ENCODE assay signal across 38 cellular contexts in the genomic region with DNA sequence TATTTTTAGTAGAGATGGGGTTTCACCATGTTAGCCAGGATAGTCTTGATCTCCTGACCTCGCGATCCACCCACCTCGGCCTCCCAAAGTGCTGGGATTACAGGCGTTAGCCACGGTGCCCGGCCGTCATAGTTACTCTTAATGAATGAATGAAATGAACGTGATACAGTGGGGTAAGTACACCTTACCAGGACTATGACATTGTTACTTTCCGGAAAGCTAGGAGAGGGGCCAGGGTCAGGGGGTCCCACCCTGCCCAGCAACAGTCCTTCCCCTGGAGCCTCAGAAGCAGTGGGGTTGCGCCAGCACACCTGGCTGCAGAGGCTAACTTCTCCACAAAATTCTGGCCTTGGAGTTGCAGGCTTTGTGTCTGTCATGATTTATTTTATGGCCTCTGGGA. TPM values are rescaled to one million over a fixed set of nuclear protein-coding genes. Genes with fewer than 3 reads are reported as not detected.
"Had no signal": no experiment of that assay in that cellular context is flagged by ENCODE, and none has a peak within 500 bp of the region (broad histone marks: within the 10 kb centered on the region; RNA-seq: fewer than 3 reads in every experiment).

No MANE protein-coding gene starts in this region.

- H3K27ac ChIP-seq: esophagus muscularis mucosa, foreskin keratinocyte, gastroesophageal sphincter, neutrophil, parathyroid adenoma, testis, upper lobe of left lung, uterus had no signal

- H3K27ac Mint-ChIP-seq: dendritic cell treated with granulocyte-macrophage colony-stimulating factor and Interleukin-4, amounts not matched to agents 40 ng/mL and 50 ng/mL, for 4 days; immature natural killer cell; memory B cell; mesothelial cell of epicardium; naive B cell; natural killer cell treated with Interleukin-12 subunit alpha and Interleukin-12 subunit beta and Interleukin-15 and Interleukin-18, amount 100 ng/mL, for 72 hours; progenitor cell of endocrine pancreas had no signal

- H3K4me1 Mint-ChIP-seq: immature natural killer cell, memory B cell, naive B cell had no signal

- H3K4me3 ChIP-seq: esophagus muscularis mucosa, gastroesophageal sphincter, heart left ventricle, lung, mucosa of descending colon, smooth muscle cell, testis, tibial artery, upper lobe of left lung, uterus had no signal

- DNase-seq: central memory CD4-positive, alpha-beta T cell; effector memory CD4-positive, alpha-beta T cell; foreskin keratinocyte; hippocampal formation; immature natural killer cell; mucosa of descending colon; naive B cell; stimulated activated CD4-positive, alpha-beta T cell treated with anti-CD3 and anti-CD28 coated beads, Interleukin-12 subunit alpha, Interleukin-12 subunit beta, amount 100 ng/mL, for 4 hours; stimulated activated CD4-positive, alpha-beta T cell treated with anti-CD3 and anti-CD28 coated beads, Interleukin-1b, Interleukin-23, amount 100 ng/mL, for 48 hours; stimulated activated CD4-positive, alpha-beta T cell treated with anti-CD3 and anti-CD28 coated beads, Interleukin-4, amount 100 ng/mL, for 1 hour; stimulated activated CD8-positive, alpha-beta memory T cell treated with anti-CD3 and anti-CD28 coated beads, Interleukin-4, amount 100 ng/mL, for 48 hours; stimulated activated naive CD4-positive, alpha-beta T cell treated with Interleukin-2 at 50 U/mL for 16 hours; substantia nigra; testis; tibial artery; upper lobe of left lung; uterus had no signal

- H3K4me3 Mint-ChIP-seq: dendritic cell treated with granulocyte-macrophage colony-stimulating factor and Interleukin-4, amounts not matched to agents 40 ng/mL and 50 ng/mL, for 4 days; immature natural killer cell; memory B cell; mesothelial cell of epicardium; naive B cell; natural killer cell treated with Interleukin-12 subunit alpha and Interleukin-12 subunit beta and Interleukin-15 and Interleukin-18, amount 100 ng/mL, for 72 hours had no signal

- H3K36me3 ChIP-seq: neutrophil, tibial artery, upper lobe of left lung, uterus had no signal

- H3K4me1 ChIP-seq: foreskin keratinocyte had no signal

- H3K9me3 Mint-ChIP-seq: dendritic cell treated with granulocyte-macrophage colony-stimulating factor and Interleukin-4, amounts not matched to agents 40 ng/mL and 50 ng/mL, for 4 days; immature natural killer cell; memory B cell; mesothelial cell of epicardium; natural killer cell treated with Interleukin-12 subunit alpha and Interleukin-12 subunit beta and Interleukin-15 and Interleukin-18, amount 100 ng/mL, for 72 hours had no signal

- H3K9me3 ChIP-seq: esophagus muscularis mucosa, gastroesophageal sphincter, heart left ventricle, mucosa of descending colon, neutrophil, testis, tibial artery, upper lobe of left lung, uterus had no signal

- H3K27me3 ChIP-seq: esophagus muscularis mucosa, foreskin keratinocyte, gastroesophageal sphincter, heart left ventricle, neutrophil, testis, tibial artery, upper lobe of left lung, uterus had no signal

- H3K36me3 Mint-ChIP-seq: immature natural killer cell; memory B cell; mesothelial cell of epicardium; naive B cell; natural killer cell treated with Interleukin-12 subunit alpha and Interleukin-12 subunit beta and Interleukin-15 and Interleukin-18, amount 100 ng/mL, for 72 hours had no signal

- FAIRE-seq: colon, endothelial cell of umbilical vein, keratinocyte had no signal

- ATAC-seq: foreskin keratinocyte; gastroesophageal sphincter; mucosa of descending colon; natural killer cell treated with Interleukin-12 subunit alpha and Interleukin-12 subunit beta and Interleukin-15 and Interleukin-18, amount 100 ng/mL, for 72 hours had no signal

RNA-seq across cellular contexts. Expression of a gene that starts 21.4 kb away (rescaled TPM):
- total RNA-seq: foreskin keratinocyte had no signal
- polyA plus RNA-seq: foreskin keratinocyte, keratinocyte had no signal

RNA-seq across cellular contexts. Expression of a gene that starts 39.9 kb away (rescaled TPM):
- total RNA-seq: cerebellum, endothelial cell of umbilical vein, epithelial cell of proximal tubule, esophagus muscularis mucosa, fibroblast of lung, foreskin keratinocyte, gastroesophageal sphincter, heart left ventricle, liver, mesothelial cell of epicardium, mucosa of descending colon, omental fat pad, progenitor cell of endocrine pancreas, sciatic nerve, smooth muscle cell, uterus had no signal
- polyA plus RNA-seq: endothelial cell of umbilical vein, fibroblast of lung, foreskin keratinocyte, heart left ventricle, immature natural killer cell, keratinocyte, liver, smooth muscle cell had no signal
